In the genomic region with DNA sequence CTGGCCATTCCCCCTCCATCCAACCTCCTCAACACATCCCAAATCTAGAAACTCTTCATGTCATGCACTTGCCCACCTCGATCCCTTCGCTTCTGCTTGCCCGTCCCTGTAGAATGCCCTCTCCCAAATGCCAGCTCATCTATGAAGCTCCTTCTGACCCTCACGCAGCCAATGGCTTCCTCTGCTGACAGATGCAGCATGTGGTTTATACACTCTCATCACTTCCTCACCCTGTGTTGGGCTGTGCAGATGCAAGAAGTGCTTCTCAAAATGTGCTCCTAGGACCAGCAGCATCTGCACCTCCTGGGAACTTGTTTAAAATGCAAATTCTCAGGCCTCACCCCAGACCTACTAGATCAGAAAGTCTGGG, we compare ENCODE assay signal across 12 cellular contexts. TPM values are rescaled to one million over a fixed set of nuclear protein-coding genes. Genes with fewer than 3 reads are reported as not detected.
DNase-seq lines count a peak whose midpoint lies in the region; ATAC-seq and TF ChIP-seq lines count a peak whose summit lies in the region.
"Had no signal": no experiment of that assay in that cellular context is flagged by ENCODE, and none has a peak within 500 bp of the region (broad histone marks: within the 10 kb centered on the region; RNA-seq: fewer than 3 reads in every experiment).

No MANE protein-coding gene starts in this region.

- no peak overlapping the region for H3K27ac Mint-ChIP-seq in activated naive CD8-positive, alpha-beta T cell treated with anti-CD3 and anti-CD28 coated beads, Interleukin-2, amount 50 U/mL, for 24 hours

- intact Hi-C loops in heart right ventricle (cut with DNase I) (loop anchor here in 1 of 10 donors (2.0 kb wide), 1 partner anchor 19 kb away; no protein-coding TSS in a partner anchor), left cardiac atrium (cut with DNase I) (no loop called here)

- no peaks in the 10 kb centered on the region for H3K36me3 Mint-ChIP-seq in activated naive CD8-positive, alpha-beta T cell treated with anti-CD3 and anti-CD28 coated beads, Interleukin-2, amount 50 U/mL, for 24 hours (ENCODE audit: low read depth)

- peaks cover 23% of the 10 kb centered on the region for H3K4me1 Mint-ChIP-seq in activated naive CD8-positive, alpha-beta T cell treated with anti-CD3 and anti-CD28 coated beads, Interleukin-2, amount 50 U/mL, for 24 hours

- no peaks in the 10 kb centered on the region for H3K36me3 ChIP-seq in heart right ventricle
- no peaks in the 10 kb centered on the region for H3K36me3 ChIP-seq in thoracic aorta

- 71 to 75% methylated on average over 4 of the region's 4 CpGs for WGBS in heart right ventricle, 2 donors

- H3K9me3 ChIP-seq in heart right ventricle (no peaks in the 10 kb centered on the region), thoracic aorta (no peaks in the 10 kb centered on the region)

- no peak for DNase-seq in heart right ventricle
- DNase-seq in left cardiac atrium, result no peak
- peak; percentile 39 for DNase-seq in HK-2 (ENCODE audit: unreplicated experiment)
- peak; percentile 6 for DNase-seq in activated naive CD8-positive, alpha-beta T cell treated with anti-CD3 and anti-CD28 coated beads, Interleukin-2, amount 50 U/mL, for 24 hours
- DNase-seq in thoracic aorta (ENCODE audit: low spot score), result no peak
- no peak for DNase-seq in iPS-NIHi11 (ENCODE audit: low spot score)
- DNase-seq in NCI-H446 (lab: John Stamatoyannopoulos, UW), result no peak

- no peaks in the 10 kb centered on the region for H3K9me3 Mint-ChIP-seq in activated naive CD8-positive, alpha-beta T cell treated with anti-CD3 and anti-CD28 coated beads, Interleukin-2, amount 50 U/mL, for 24 hours

- H3K27ac ChIP-seq in heart right ventricle (peak overlapping the region in 8 of 10 donors; percentile 76 to 99 (median 92)), thoracic aorta (peak overlapping the region; percentile 58 to 75)
- H3K27ac ChIP-seq: C4-2B had no signal

- peaks cover 4% of the 10 kb centered on the region for H3K27me3 Mint-ChIP-seq in activated naive CD8-positive, alpha-beta T cell treated with anti-CD3 and anti-CD28 coated beads, Interleukin-2, amount 50 U/mL, for 24 hours

- H3K4me3 ChIP-seq in heart right ventricle (no peak overlapping the region), thoracic aorta (no peak overlapping the region)

- H3K27me3 ChIP-seq in heart right ventricle (no peaks in the 10 kb centered on the region), thoracic aorta (replicated peaks; ENCODE audit: insufficient read depth) (no peaks in the 10 kb centered on the region)

- peaks cover 19 to 89% (median 64%) of the 10 kb centered on the region in 9 donors for H3K4me1 ChIP-seq in heart right ventricle
- H3K4me1 ChIP-seq in thoracic aorta (ENCODE audit: control insufficient read depth in 1 of 2, low read depth in 2 of 2), result peaks cover 34 to 71% of the 10 kb centered on the region in 2 donors

- H3K4me3 Mint-ChIP-seq in activated naive CD8-positive, alpha-beta T cell treated with anti-CD3 and anti-CD28 coated beads, Interleukin-2, amount 50 U/mL, for 24 hours, result no peak overlapping the region

- no peak for ATAC-seq in heart right ventricle
- ATAC-seq in left cardiac atrium, result no peak
- ATAC-seq in activated naive CD8-positive, alpha-beta T cell treated with anti-CD3 and anti-CD28 coated beads, Interleukin-2, amount 50 U/mL, for 24 hours, result peak; percentile 44
- no peak for ATAC-seq in thoracic aorta (ENCODE audit: insufficient number of reproducible peaks, low FRiP score, low read depth)
- ATAC-seq in HG02973 (IDR thresholded peaks at IDR 0.05; ENCODE audit: unreplicated experiment), result no peak
- ATAC-seq: HCT116 had no signal

- no peak for TF ChIP-seq CTCF in heart right ventricle (IDR thresholded peaks at IDR 0.05)
- TF ChIP-seq CTCF in thoracic aorta (IDR thresholded peaks at IDR 0.05), result no peak

RNA-seq across cellular contexts. Expression of a gene that starts 51.7 kb away (rescaled TPM):
- total RNA-seq in heart right ventricle (10 to 100 TPM in 4 of 10 donors, 1 to 10 TPM in 6; 1.3 to 12.7 (median 7.4) TPM), left cardiac atrium (1 to 10 TPM; 1.7 to 2.4 TPM), thoracic aorta (1 to 10 TPM in 1 of 2 donors, under 1 TPM in 1; 0.14 to 3.2 TPM)
- polyA plus RNA-seq in heart right ventricle, result 10 to 100 TPM in 1 of 2 donors, 1 to 10 TPM in 1; 4.2 to 10.3 TPM
- total RNA-seq: fibroblast of villous mesenchyme, pulmonary artery endothelial cell had no signal

Comparison
In these comparisons a context has a peak if more than half of its experiments do, and no peak if none do; other contexts are left out.
1. DNase-seq: peak in HK-2 (single experiment) and activated naive CD8-positive, alpha-beta T cell treated with anti-CD3 and anti-CD28 coated beads, Interleukin-2, amount 50 U/mL, for 24 hours (single experiment); none in heart right ventricle (0 of 2), left cardiac atrium (single experiment), thoracic aorta (single experiment), iPS-NIHi11 (single experiment) and NCI-H446 (0 of 2).